In genomic region chr20:36102306-36102705, GRCh38 we compare ENCODE assay signal across 12 cellular contexts.
"Had no signal": no experiment of that assay in that cellular context is flagged by ENCODE, and none has a peak within 500 bp of the region (broad histone marks: within the 10 kb centered on the region; RNA-seq: fewer than 3 reads in every experiment).

No MANE protein-coding gene starts in this region.

- H3K27ac ChIP-seq: brain microvascular endothelial cell, psoas muscle, spleen had no signal

- FAIRE-seq: frontal cortex had no signal

- H3K9me3 ChIP-seq: psoas muscle, spleen, tibial nerve had no signal

- H3K36me3 ChIP-seq: brain microvascular endothelial cell, spleen, tibial nerve had no signal

- DNase-seq: activated naive CD4-positive, alpha-beta T cell; activated naive CD8-positive, alpha-beta T cell treated with anti-CD3 and anti-CD28 coated beads, Interleukin-2, amount 10 ng/mL, durations not matched to agents 7 days and 5 days; activated T-cell treated with anti-CD3 and anti-CD28 coated beads for 4 hours; brain microvascular endothelial cell; naive thymus-derived CD4-positive, alpha-beta T cell; psoas muscle; spleen; T-helper 1 cell; T1000 had no signal

- H3K4me1 ChIP-seq: psoas muscle had no signal

- H3K4me3 ChIP-seq: psoas muscle, spleen, tibial nerve had no signal

- H3K27me3 ChIP-seq: brain microvascular endothelial cell, spleen, tibial nerve had no signal

- ATAC-seq: activated CD4-positive, CD25-positive, alpha-beta regulatory T cell treated with anti-CD3 and anti-CD28 coated beads, Interleukin-2, amount 50 U/mL, for 24 hours; naive thymus-derived CD4-positive, alpha-beta T cell had no signal
